Comparison of ENCODE assay signal across 15 cellular contexts in genomic region chr13:78046349-78046748, GRCh38.
DNase-seq lines count a peak whose midpoint lies in the region; ATAC-seq, FAIRE-seq and TF ChIP-seq lines count a peak whose summit lies in the region.
"Had no signal": no experiment of that assay in that cellular context is flagged by ENCODE, and none has a peak within 500 bp of the region (broad histone marks: within the 10 kb centered on the region; RNA-seq: fewer than 3 reads in every experiment).

No MANE protein-coding gene starts in this region.

- no peak overlapping the region for H3K4me2 ChIP-seq in endothelial cell of umbilical vein (ENCODE audit: insufficient read depth, low read length)

- no peak overlapping the region for H3K4me3 Mint-ChIP-seq in WTC11
- H3K4me3 Mint-ChIP-seq: activated T-cell treated with anti-CD3 and anti-CD28 coated beads, Interleukin-2, amount 50 U/mL, for 72 hours; brain had no signal

- dilution Hi-C loops in endothelial cell of umbilical vein (cut with MboI; ENCODE audit: extremely low pct_ligation_motif_present, low sequenced_read_pairs), result no loop called here

- no peak for TF ChIP-seq CTCF in endothelial cell of umbilical vein (IDR thresholded peaks at IDR 0.05; ENCODE audit: extremely low read depth in 1 of 2, insufficient read depth in 1 of 2, low read depth in 1 of 2, low read length in 2 of 2)
- no peak for TF ChIP-seq CTCF in WTC11 (IDR thresholded peaks at IDR 0.05)

- CTCF ChIA-PET in endothelial cell of umbilical vein (lab: Charles Lee) (no interaction called here), WTC11 (lab: Charles Lee) (no interaction called here)

- H3K27me3 Mint-ChIP-seq in WTC11 (ENCODE audit: low read depth), result no peaks in the 10 kb centered on the region
- H3K27me3 Mint-ChIP-seq: brain had no signal

- DNase-seq in endothelial cell of umbilical vein (ENCODE audit: low read depth, low spot score) (no peak), nucleus accumbens (lab: John Stamatoyannopoulos, UW) (no peak), WTC11 (ENCODE audit: low spot score) (no peak), amygdala (lab: John Stamatoyannopoulos, UW) (no peak), GM19238 (ENCODE audit: insufficient read length, low spot score) (no peak)
- DNase-seq: activated T-cell treated with anti-CD3 and anti-CD28 coated beads, Interleukin-2, amount 50 U/mL, for 72 hours; C1 segment of cervical spinal cord; NCI-H1417 had no signal

- no peak for FAIRE-seq in endothelial cell of umbilical vein (lab: Jason Lieb, UNC)

- no peaks in the 10 kb centered on the region for H3K79me2 ChIP-seq in endothelial cell of umbilical vein (ENCODE audit: control insufficient read depth, insufficient read depth, low read length)

- no peaks in the 10 kb centered on the region for H3K9me3 ChIP-seq in endothelial cell of umbilical vein (replicated peaks; ENCODE audit: control insufficient read depth, insufficient read depth, low read length)

- BruUV-seq in endothelial cell of umbilical vein (replicated peaks; lab: Mats Ljungman, UMichigan), result no TSS peak

- H3K27me3 ChIP-seq in endothelial cell of umbilical vein (ENCODE audit: control insufficient read depth in 2 of 2, insufficient read depth in 2 of 2, low read length in 2 of 2), result no peaks in the 10 kb centered on the region
- H3K27me3 ChIP-seq: heart left ventricle had no signal

- H3K36me3 ChIP-seq in endothelial cell of umbilical vein (ENCODE audit: control insufficient read depth in 2 of 2, extremely low read depth in 1 of 2, insufficient read depth in 2 of 2, low read length in 2 of 2), result no peaks in the 10 kb centered on the region
- H3K36me3 ChIP-seq: heart left ventricle had no signal

- H3K36me3 Mint-ChIP-seq in WTC11, result no peaks in the 10 kb centered on the region
- H3K36me3 Mint-ChIP-seq: brain had no signal

- no peak for TF ChIP-seq POLR2A in endothelial cell of umbilical vein (IDR thresholded peaks at IDR 0.05; ENCODE audit: low read depth, low read length)

- H3K9me1 ChIP-seq in endothelial cell of umbilical vein (replicated peaks; ENCODE audit: control insufficient read depth, extremely low read depth, insufficient read depth, low read length), result no peaks in the 10 kb centered on the region

- POLR2A ChIA-PET in endothelial cell of umbilical vein (lab: Charles Lee) (no interaction called here), WTC11 (lab: Charles Lee) (no interaction called here)

- H2AFZ ChIP-seq in endothelial cell of umbilical vein (ENCODE audit: low read depth, low read length), result peak overlapping the region; percentile 9

- intact Hi-C loops in endothelial cell of umbilical vein (cut with micrococcal nuclease), result no loop called here

- H3K4me1 ChIP-seq in endothelial cell of umbilical vein (ENCODE audit: control insufficient read depth, extremely low read depth, insufficient read depth, low read length), result peaks cover 4% of the 10 kb centered on the region

- ATAC-seq in GM19023 (IDR thresholded peaks at IDR 0.05; ENCODE audit: unreplicated experiment), result peak; percentile 94
- peak; percentile 90 for ATAC-seq in GM21619 (IDR thresholded peaks at IDR 0.05; ENCODE audit: unreplicated experiment)
- peak; percentile 86 for ATAC-seq in HG03066 (IDR thresholded peaks at IDR 0.05; ENCODE audit: low read depth, unreplicated experiment)
- ATAC-seq in WTC11, result no peak
- ATAC-seq: activated T-cell treated with anti-CD3 and anti-CD28 coated beads, Interleukin-2, amount 50 U/mL, for 72 hours had no signal

- H3K9me3 Mint-ChIP-seq in WTC11, result peaks cover 10% of the 10 kb centered on the region; the same call in 1 of the 2 replicates
- H3K9me3 Mint-ChIP-seq: activated T-cell treated with anti-CD3 and anti-CD28 coated beads, Interleukin-2, amount 50 U/mL, for 72 hours had no signal

- no peaks in the 10 kb centered on the region for H4K20me1 ChIP-seq in endothelial cell of umbilical vein (replicated peaks; ENCODE audit: control insufficient read depth, extremely low read depth, insufficient read depth, low read length)

- no peak overlapping the region for H3K4me3 ChIP-seq in endothelial cell of umbilical vein (replicated peaks in 1 of 3; ENCODE audit: insufficient read depth in 1 of 3, low read depth in 1 of 3, low read length in 3 of 3)
- H3K4me3 ChIP-seq: heart left ventricle, lung, SK-N-MC had no signal

- H3K9ac ChIP-seq in endothelial cell of umbilical vein (replicated peaks; ENCODE audit: extremely low read depth, insufficient read depth, low read length), result no peak overlapping the region

- no peak overlapping the region for H3K27ac Mint-ChIP-seq in WTC11
- H3K27ac Mint-ChIP-seq: activated T-cell treated with anti-CD3 and anti-CD28 coated beads, Interleukin-2, amount 50 U/mL, for 72 hours had no signal

- H3K4me1 Mint-ChIP-seq in WTC11, result peaks cover 2% of the 10 kb centered on the region; the same call in 1 of the 2 replicates

- H3K27ac ChIP-seq in endothelial cell of umbilical vein (ENCODE audit: insufficient read depth, low read depth, low read length), result peak overlapping the region; percentile 17
- H3K27ac ChIP-seq: SK-N-MC had no signal

TF ChIP-seq in endothelial cell of umbilical vein, 7 proteins besides CTCF, POLR2A, EP300 and RAD21:
- no peak for TF ChIP-seq MYC (IDR thresholded peaks at IDR 0.05; ENCODE audit: low read depth, low read length)
- no peak for TF ChIP-seq EZH2 (IDR thresholded peaks at IDR 0.05; ENCODE audit: borderline replicate concordance, low read depth, low read length, severe bottlenecking)

TF ChIP-seq in WTC11, 78 proteins besides CTCF, POLR2A, EP300 and RAD21:
- TF ChIP-seq TEAD1 (CRISPR knock-in tag; IDR thresholded peaks at IDR 0.05) (no peak), NR1H2 (CRISPR knock-in tag; IDR thresholded peaks at IDR 0.05) (no peak), CDX4 (CRISPR knock-in tag; IDR thresholded peaks at IDR 0.05; ENCODE audit: borderline replicate concordance) (no peak), ZNF138 (CRISPR knock-in tag; conservative IDR thresholded peaks at IDR 0.05) (no peak), ZNF396 (CRISPR knock-in tag; IDR thresholded peaks at IDR 0.05; ENCODE audit: borderline replicate concordance) (no peak), CBFB (CRISPR knock-in tag; IDR thresholded peaks at IDR 0.05; ENCODE audit: low read depth) (no peak), E2F5 (CRISPR knock-in tag; IDR thresholded peaks at IDR 0.05) (no peak)
